In the genomic region with DNA sequence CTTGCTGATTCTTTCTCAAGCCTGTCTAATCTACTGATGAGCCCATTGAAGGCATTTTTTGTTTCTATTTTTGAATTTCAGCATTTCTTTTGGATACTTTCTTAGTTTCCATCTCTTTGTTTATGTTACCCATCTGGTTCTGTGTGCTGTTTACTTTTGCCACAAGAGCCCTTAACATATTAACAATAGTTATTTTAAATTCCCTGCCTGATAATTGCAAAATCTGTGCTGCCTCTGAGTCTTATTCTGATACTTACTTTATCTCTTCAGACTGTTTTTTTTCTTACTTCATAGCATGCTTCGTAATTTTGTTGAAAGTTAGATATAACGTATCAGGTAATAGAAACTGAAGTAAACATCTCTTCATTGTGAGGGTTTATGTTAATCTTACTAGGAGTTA, we compare ENCODE assay signal across 26 cellular contexts.
"Had no signal": no experiment of that assay in that cellular context is flagged by ENCODE, and none has a peak within 500 bp of the region (broad histone marks: within the 10 kb centered on the region; RNA-seq: fewer than 3 reads in every experiment).

No MANE protein-coding gene starts in this region.

- H3K27ac ChIP-seq: SJSA1 had no signal

- H3K36me3 ChIP-seq: Peyer's patch, SJSA1 had no signal

- H3K4me3 Mint-ChIP-seq: activated CD4-positive, alpha-beta T cell treated with anti-CD3 and anti-CD28 coated beads, Interleukin-2, amount 10 ng/mL, durations not matched to agents 24 days and 14 days; activated CD8-positive, alpha-beta T cell treated with anti-CD3 and anti-CD28 coated beads for 36 hours; activated naive CD4-positive, alpha-beta T cell treated with anti-CD3 and anti-CD28 coated beads, Interleukin-2, amount 50 U/mL, for 24 hours; activated naive CD8-positive, alpha-beta T cell treated with anti-CD3 and anti-CD28 coated beads, Interleukin-2, amount 10 ng/mL, durations not matched to agents 7 days and 5 days; brain; T-helper 1 cell treated with Interleukin-12 subunit alpha and Interleukin-12 subunit beta and Interleukin-4 antibody, amounts not matched to agents 30 μg/mL and 1 μg/mL, for 36 hours; T-helper 2 cell treated with Interferon-gamma antibody and Interleukin-4, amounts not matched to agents 5 μg/mL and 100 μg/mL, for 36 hours had no signal

- H3K9ac ChIP-seq: SK-N-SH had no signal

- H3K27ac Mint-ChIP-seq: activated CD4-positive, alpha-beta T cell treated with anti-CD3 and anti-CD28 coated beads, Interleukin-2, amount 10 ng/mL, durations not matched to agents 24 days and 14 days; activated CD8-positive, alpha-beta T cell treated with anti-CD3 and anti-CD28 coated beads for 36 hours; activated naive CD4-positive, alpha-beta T cell treated with anti-CD3 and anti-CD28 coated beads, Interleukin-2, amount 50 U/mL, for 24 hours; activated naive CD8-positive, alpha-beta T cell treated with anti-CD3 and anti-CD28 coated beads, Interleukin-2, amount 10 ng/mL, durations not matched to agents 7 days and 5 days; activated T-helper 2 cell treated with anti-CD3 and anti-CD28 coated beads, Interferon-gamma antibody, Interleukin-2, Interleukin-4, amounts not matched to agents 10 μg/mL and 5 μg/mL and 100 μg/mL, durations not matched to agents 14 hours and 24 hours and 36 hours; brain; T-helper 1 cell treated with Interleukin-12 subunit alpha and Interleukin-12 subunit beta and Interleukin-4 antibody, amounts not matched to agents 30 μg/mL and 1 μg/mL, for 36 hours; T-helper 2 cell treated with Interferon-gamma antibody and Interleukin-4, amounts not matched to agents 5 μg/mL and 100 μg/mL, for 36 hours had no signal

- H3K4me2 ChIP-seq: SK-N-SH had no signal

- H3K4me1 Mint-ChIP-seq: activated CD4-positive, alpha-beta T cell treated with anti-CD3 and anti-CD28 coated beads, Interleukin-2, amount 10 ng/mL, durations not matched to agents 24 days and 14 days; activated naive CD4-positive, alpha-beta T cell treated with anti-CD3 and anti-CD28 coated beads, Interleukin-2, amount 50 U/mL, for 24 hours; activated naive CD8-positive, alpha-beta T cell treated with anti-CD3 and anti-CD28 coated beads, Interleukin-2, amount 10 ng/mL, durations not matched to agents 7 days and 5 days; brain had no signal

- DNase-seq: activated CD4-positive, alpha-beta T cell treated with anti-CD3 and anti-CD28 coated beads, Interleukin-2, amount 10 ng/mL, durations not matched to agents 24 days and 14 days; activated CD4-positive, alpha-beta T cell treated with anti-CD3 and anti-CD28 coated beads, Interleukin-2, amount 50 U/mL, for 4 hours; activated CD8-positive, alpha-beta T cell treated with anti-CD3 and anti-CD28 coated beads for 36 hours; activated gamma-delta T cell; activated naive CD4-positive, alpha-beta T cell treated with Interleukin-2 at 50 U/mL for 16 hours; activated naive CD8-positive, alpha-beta T cell treated with anti-CD3 and anti-CD28 coated beads, Interleukin-2, amount 10 ng/mL, durations not matched to agents 7 days and 5 days; activated T-cell treated with anti-CD3 and anti-CD28 coated beads, Interleukin-2, amount 50 U/mL, for 1 hour; anterior cingulate cortex; NCI-H1092 treated with DMSO at 0.1 percent for 48 hours; NCI-H1417 treated with DMSO at 0.1 percent for 48 hours; NCI-H187 treated with DMSO at 0.1 percent for 48 hours; NCI-H2081; NCI-H226; NCI-H524 treated with DMSO at 0.1 percent for 48 hours; PC-3; Peyer's patch; RPMI8226; SHP77 treated with DMSO at 0.1 percent for 48 hours; SK-N-SH had no signal

- H3K27me3 ChIP-seq: Peyer's patch, SJSA1 had no signal

- ATAC-seq: activated CD8-positive, alpha-beta T cell treated with anti-CD3 and anti-CD28 coated beads for 36 hours; K562 had no signal

- H3K4me3 ChIP-seq: K562, Peyer's patch, SJSA1 had no signal

- H3K4me1 ChIP-seq: Peyer's patch, SJSA1 had no signal

- H3K36me3 Mint-ChIP-seq: activated naive CD4-positive, alpha-beta T cell treated with anti-CD3 and anti-CD28 coated beads, Interleukin-2, amount 50 U/mL, for 24 hours; activated naive CD8-positive, alpha-beta T cell treated with anti-CD3 and anti-CD28 coated beads, Interleukin-2, amount 10 ng/mL, durations not matched to agents 7 days and 5 days; brain had no signal

- H3K9me3 ChIP-seq: Peyer's patch, SJSA1, SK-N-SH had no signal

- H3K27me3 Mint-ChIP-seq: activated CD4-positive, alpha-beta T cell treated with anti-CD3 and anti-CD28 coated beads, Interleukin-2, amount 10 ng/mL, durations not matched to agents 24 days and 14 days; activated CD8-positive, alpha-beta T cell treated with anti-CD3 and anti-CD28 coated beads for 36 hours; activated naive CD8-positive, alpha-beta T cell treated with anti-CD3 and anti-CD28 coated beads, Interleukin-2, amount 10 ng/mL, durations not matched to agents 7 days and 5 days; brain had no signal

- H3K9me2 ChIP-seq: SK-N-SH had no signal

- H3K9me3 Mint-ChIP-seq: T-helper 1 cell treated with Interleukin-12 subunit alpha and Interleukin-12 subunit beta and Interleukin-4 antibody, amounts not matched to agents 30 μg/mL and 1 μg/mL, for 36 hours; T-helper 2 cell treated with Interferon-gamma antibody and Interleukin-4, amounts not matched to agents 5 μg/mL and 100 μg/mL, for 36 hours had no signal
